Comparison of ENCODE assay signal across 8 cellular contexts in the genomic region with DNA sequence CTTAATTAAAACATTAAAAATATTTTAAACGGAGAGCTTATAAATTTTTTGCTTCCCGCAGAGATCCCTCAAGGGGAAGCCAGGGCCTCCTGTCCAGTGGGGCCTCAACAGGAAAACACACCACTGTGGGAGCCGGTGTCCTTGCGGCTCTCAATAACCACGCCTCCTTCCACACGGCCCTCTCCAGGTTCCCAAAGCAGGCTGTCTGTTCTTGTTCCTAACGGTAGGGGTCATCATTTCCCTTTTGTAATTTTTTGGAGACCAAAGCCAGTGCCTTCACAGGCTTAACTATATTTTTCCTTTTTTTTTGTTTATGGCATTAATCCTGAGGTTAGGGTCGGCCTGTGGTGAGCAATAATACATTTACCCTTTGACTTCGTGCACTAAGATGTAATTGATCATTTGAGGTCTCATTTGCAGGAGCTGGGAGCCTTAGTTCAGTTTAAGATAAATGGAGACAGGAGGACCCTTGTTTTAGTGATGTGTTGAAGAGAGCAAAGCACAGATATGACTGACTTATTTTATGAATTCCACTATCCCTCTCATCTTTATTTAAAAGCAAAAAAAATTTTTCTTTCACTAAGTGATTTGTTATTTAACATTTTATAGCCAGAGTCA.
DNase-seq lines count a peak whose midpoint lies in the region; ATAC-seq and TF ChIP-seq lines count a peak whose summit lies in the region.

No MANE protein-coding gene starts in this region.

- H3K36me3 ChIP-seq in DOHH2 (ENCODE audit: control insufficient read depth, low read length) (no peaks in the 10 kb centered on the region), smooth muscle cell (ENCODE audit: low read depth) (no peaks in the 10 kb centered on the region)

- H3F3A ChIP-seq in DOHH2 (ENCODE audit: control insufficient read depth, insufficient read depth) (no peaks in the 10 kb centered on the region), smooth muscle cell (ENCODE audit: low read depth) (no peaks in the 10 kb centered on the region)

- H3K9me2 ChIP-seq in DOHH2 (replicated peaks; ENCODE audit: control insufficient read depth, low read length) = no peaks in the 10 kb centered on the region

- no peaks in the 10 kb centered on the region for H3K79me2 ChIP-seq in DOHH2 (ENCODE audit: control insufficient read depth, low read length)
- no peaks in the 10 kb centered on the region for H3K79me2 ChIP-seq in smooth muscle cell (ENCODE audit: low read depth)

- H3K4me3 ChIP-seq in DOHH2 (ENCODE audit: low read length) (no peak overlapping the region), smooth muscle cell (no peak overlapping the region)

- H3K27me3 ChIP-seq in DOHH2 (ENCODE audit: control insufficient read depth, low read length) = no peaks in the 10 kb centered on the region
- no peaks in the 10 kb centered on the region for H3K27me3 ChIP-seq in smooth muscle cell (ENCODE audit: low read depth)

- no peaks in the 10 kb centered on the region for H3K9me3 ChIP-seq in DOHH2 (ENCODE audit: control insufficient read depth, insufficient read depth, low read length)
- no peaks in the 10 kb centered on the region for H3K9me3 ChIP-seq in smooth muscle cell (replicated peaks; ENCODE audit: low read depth)

- peak; percentile 47 for DNase-seq in HuH-7 (ENCODE audit: low spot score)
- peak; percentile 75 for DNase-seq in NOMO-1 treated with DMSO at 0.1 percent for 48 hours (lab: John Stamatoyannopoulos, UW; ENCODE audit: unreplicated experiment)
- peak in 32 of 58 donors; percentile 0 to 49 (median 4) for DNase-seq in anterior cingulate cortex (lab: John Stamatoyannopoulos, UW)
- peak; percentile 60 for DNase-seq in hepatic stellate cell (ENCODE audit: low spot score)
- no peak for DNase-seq in smooth muscle cell (lab: John Stamatoyannopoulos, UW; ENCODE audit: unreplicated experiment)

- TF ChIP-seq CTCF in DOHH2 (IDR thresholded peaks at IDR 0.05; ENCODE audit: low read depth, low read length, poor library complexity, severe bottlenecking) (peak; percentile 74), smooth muscle cell (IDR thresholded peaks at IDR 0.05; ENCODE audit: borderline replicate concordance, insufficient read depth, poor library complexity, severe bottlenecking) (peak; percentile 71)

- no peaks in the 10 kb centered on the region for H3K4me1 ChIP-seq in DOHH2 (ENCODE audit: control insufficient read depth, low read length)
- no peaks in the 10 kb centered on the region for H3K4me1 ChIP-seq in smooth muscle cell (ENCODE audit: low read depth)

- H3K27ac ChIP-seq in DOHH2 (ENCODE audit: low read depth, low read length) (no peak overlapping the region), smooth muscle cell (ENCODE audit: low read depth) (no peak overlapping the region)

- ATAC-seq in GM21423 (IDR thresholded peaks at IDR 0.05; ENCODE audit: unreplicated experiment) = peak; percentile 82
- no peak for ATAC-seq in GM21367 (IDR thresholded peaks at IDR 0.05; ENCODE audit: unreplicated experiment)

- no peak overlapping the region for H3K9ac ChIP-seq in smooth muscle cell (ENCODE audit: low read depth)

- H2AFZ ChIP-seq in smooth muscle cell (ENCODE audit: low read depth) = no peak overlapping the region

- 1% methylated on average over 9 of the region's 9 CpGs for WGBS in smooth muscle cell (ENCODE audit: low lambda C conversion rate)

- no peak overlapping the region for H3K4me2 ChIP-seq in DOHH2 (ENCODE audit: low read length)
- no peak overlapping the region for H3K4me2 ChIP-seq in smooth muscle cell

- H4K20me1 ChIP-seq in DOHH2 (ENCODE audit: control insufficient read depth, insufficient read depth, low read depth, low read length) = no peaks in the 10 kb centered on the region
- H4K20me1 ChIP-seq in smooth muscle cell (ENCODE audit: low read depth) = no peaks in the 10 kb centered on the region
